In the genomic region with DNA sequence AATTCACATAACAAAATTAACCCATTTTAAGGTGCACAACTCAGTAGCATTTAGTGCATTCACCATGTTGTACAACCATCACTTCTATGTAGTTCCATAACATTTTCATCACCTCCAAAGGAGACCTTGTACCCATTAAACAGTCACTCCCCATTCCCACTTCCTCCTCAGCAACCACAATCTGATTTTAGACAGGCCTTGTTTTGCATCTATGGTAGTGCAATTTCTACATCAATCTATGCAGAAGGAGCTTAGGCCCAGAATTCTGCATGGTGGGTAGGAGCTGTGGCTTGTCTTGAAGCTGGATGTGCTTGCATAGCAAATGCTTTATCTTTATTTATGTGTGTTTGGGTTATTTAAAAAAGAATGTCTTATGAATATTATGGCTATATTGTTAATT, we compare ENCODE assay signal across 17 cellular contexts. TPM values are rescaled to one million over a fixed set of nuclear protein-coding genes. Genes with fewer than 3 reads are reported as not detected.
A peak's percentile ranks its signal among the peaks of the same experiment; 100 is the strongest.
DNase-seq lines count a peak whose midpoint lies in the region; ATAC-seq and TF ChIP-seq lines count a peak whose summit lies in the region.
"Had no signal": no experiment of that assay in that cellular context is flagged by ENCODE, and none has a peak within 500 bp of the region (broad histone marks: within the 10 kb centered on the region; RNA-seq: fewer than 3 reads in every experiment).

No MANE protein-coding gene starts in this region.

- TF ChIP-seq CTCF in MM.1S (IDR thresholded peaks at IDR 0.05; ENCODE audit: low read length) (no peak), smooth muscle cell (IDR thresholded peaks at IDR 0.05; ENCODE audit: borderline replicate concordance, insufficient read depth, poor library complexity, severe bottlenecking) (no peak), gastroesophageal sphincter (IDR thresholded peaks at IDR 0.05) (no peak)
- no peak for TF ChIP-seq CTCF in activated CD8-positive, alpha-beta T cell treated with anti-CD3 and anti-CD28 coated beads for 36 hours (IDR thresholded peaks at IDR 0.05)

- H3F3A ChIP-seq in MM.1S (ENCODE audit: insufficient read depth, low read length), result peaks cover 17% of the 10 kb centered on the region
- H3F3A ChIP-seq in smooth muscle cell (ENCODE audit: low read depth), result no peaks in the 10 kb centered on the region

- no peaks in the 10 kb centered on the region for H4K20me1 ChIP-seq in MM.1S (ENCODE audit: insufficient read depth, low read length)
- H4K20me1 ChIP-seq in smooth muscle cell (ENCODE audit: low read depth), result no peaks in the 10 kb centered on the region

- no peak overlapping the region for H2AFZ ChIP-seq in MM.1S (ENCODE audit: low read length)
- no peak overlapping the region for H2AFZ ChIP-seq in smooth muscle cell (ENCODE audit: low read depth)

- peaks cover 2% of the 10 kb centered on the region for H3K9me3 Mint-ChIP-seq in activated CD4-positive, alpha-beta T cell treated with anti-CD3 and anti-CD28 coated beads, Interleukin-2, amount 10 ng/mL, durations not matched to agents 7 days and 5 days
- no peaks in the 10 kb centered on the region for H3K9me3 Mint-ChIP-seq in activated CD8-positive, alpha-beta T cell treated with anti-CD3 and anti-CD28 coated beads for 36 hours
- H3K9me3 Mint-ChIP-seq: type B pancreatic cell had no signal

- no peaks in the 10 kb centered on the region for H3K27me3 Mint-ChIP-seq in activated CD4-positive, alpha-beta T cell treated with anti-CD3 and anti-CD28 coated beads, Interleukin-2, amount 10 ng/mL, durations not matched to agents 7 days and 5 days
- no peaks in the 10 kb centered on the region for H3K27me3 Mint-ChIP-seq in activated CD8-positive, alpha-beta T cell treated with anti-CD3 and anti-CD28 coated beads for 36 hours
- H3K27me3 Mint-ChIP-seq: type B pancreatic cell had no signal

- H3K79me2 ChIP-seq in MM.1S (ENCODE audit: low read length) (no peaks in the 10 kb centered on the region), smooth muscle cell (ENCODE audit: low read depth) (no peaks in the 10 kb centered on the region)

- no peak overlapping the region for H3K9ac ChIP-seq in MM.1S (ENCODE audit: low read length)
- no peak overlapping the region for H3K9ac ChIP-seq in smooth muscle cell (ENCODE audit: low read depth)

- peaks cover 11% of the 10 kb centered on the region for H3K36me3 Mint-ChIP-seq in activated CD4-positive, alpha-beta T cell treated with anti-CD3 and anti-CD28 coated beads, Interleukin-2, amount 10 ng/mL, durations not matched to agents 7 days and 5 days (ENCODE audit: low read depth)
- no peaks in the 10 kb centered on the region for H3K36me3 Mint-ChIP-seq in activated CD8-positive, alpha-beta T cell treated with anti-CD3 and anti-CD28 coated beads for 36 hours (ENCODE audit: low read depth)
- H3K36me3 Mint-ChIP-seq: type B pancreatic cell had no signal

- peaks cover 23% of the 10 kb centered on the region for H3K4me1 ChIP-seq in MM.1S (ENCODE audit: low read length)
- no peaks in the 10 kb centered on the region for H3K4me1 ChIP-seq in smooth muscle cell (ENCODE audit: low read depth)
- H3K4me1 ChIP-seq in gastroesophageal sphincter, result no peaks in the 10 kb centered on the region
- H3K4me1 ChIP-seq: breast epithelium had no signal

- peaks cover 60% of the 10 kb centered on the region for H3K4me1 Mint-ChIP-seq in activated CD4-positive, alpha-beta T cell treated with anti-CD3 and anti-CD28 coated beads, Interleukin-2, amount 10 ng/mL, durations not matched to agents 7 days and 5 days
- peaks cover 44% of the 10 kb centered on the region for H3K4me1 Mint-ChIP-seq in activated CD8-positive, alpha-beta T cell treated with anti-CD3 and anti-CD28 coated beads for 36 hours (ENCODE audit: low read depth)

- no peak for TF ChIP-seq EP300 in gastroesophageal sphincter (IDR thresholded peaks at IDR 0.05)

- H3K4me3 Mint-ChIP-seq in activated CD4-positive, alpha-beta T cell treated with anti-CD3 and anti-CD28 coated beads, Interleukin-2, amount 10 ng/mL, durations not matched to agents 7 days and 5 days, result peak overlapping the region; percentile 61
- H3K4me3 Mint-ChIP-seq in activated CD8-positive, alpha-beta T cell treated with anti-CD3 and anti-CD28 coated beads for 36 hours, result no peak overlapping the region
- H3K4me3 Mint-ChIP-seq: type B pancreatic cell had no signal

- H3K36me3 ChIP-seq in MM.1S (replicated peaks; ENCODE audit: insufficient read depth, low read length), result no peaks in the 10 kb centered on the region
- H3K36me3 ChIP-seq in smooth muscle cell (ENCODE audit: low read depth), result no peaks in the 10 kb centered on the region
- H3K36me3 ChIP-seq in gastroesophageal sphincter, result no peaks in the 10 kb centered on the region
- H3K36me3 ChIP-seq: breast epithelium had no signal

- peak overlapping the region; percentile 76; the same call in 1 of the 2 replicates for H3K27ac ChIP-seq in MM.1S (ENCODE audit: low read length)
- peak overlapping the region; percentile 68 for H3K27ac ChIP-seq in smooth muscle cell (ENCODE audit: low read depth)
- no peak overlapping the region for H3K27ac ChIP-seq in gastroesophageal sphincter
- H3K27ac ChIP-seq: breast epithelium had no signal

- H3K27ac Mint-ChIP-seq in activated CD4-positive, alpha-beta T cell treated with anti-CD3 and anti-CD28 coated beads, Interleukin-2, amount 10 ng/mL, durations not matched to agents 7 days and 5 days, result peak overlapping the region; percentile 96
- H3K27ac Mint-ChIP-seq in activated CD8-positive, alpha-beta T cell treated with anti-CD3 and anti-CD28 coated beads for 36 hours, result peak overlapping the region; percentile 74
- H3K27ac Mint-ChIP-seq: type B pancreatic cell had no signal

- H3K9me2 ChIP-seq in MM.1S (replicated peaks; ENCODE audit: insufficient read depth, low read length), result no peaks in the 10 kb centered on the region

- H3K27me3 ChIP-seq in MM.1S (replicated peaks; ENCODE audit: insufficient read depth, low read length), result no peaks in the 10 kb centered on the region
- H3K27me3 ChIP-seq in smooth muscle cell (ENCODE audit: low read depth), result no peaks in the 10 kb centered on the region
- no peaks in the 10 kb centered on the region for H3K27me3 ChIP-seq in gastroesophageal sphincter
- H3K27me3 ChIP-seq: breast epithelium had no signal

- ATAC-seq in activated CD8-positive, alpha-beta T cell treated with anti-CD3 and anti-CD28 coated beads for 36 hours, result no peak
- ATAC-seq in gastroesophageal sphincter, result no peak
- ATAC-seq in HG03442 (IDR thresholded peaks at IDR 0.05; ENCODE audit: unreplicated experiment), result no peak

- H3K9me3 ChIP-seq in MM.1S (replicated peaks; ENCODE audit: insufficient read depth, low read length), result no peaks in the 10 kb centered on the region
- H3K9me3 ChIP-seq in smooth muscle cell (replicated peaks; ENCODE audit: low read depth), result no peaks in the 10 kb centered on the region
- H3K9me3 ChIP-seq in gastroesophageal sphincter, result no peaks in the 10 kb centered on the region
- H3K9me3 ChIP-seq: breast epithelium had no signal

- POLR2A ChIA-PET in activated CD4-positive, alpha-beta T cell treated with anti-CD3 and anti-CD28 coated beads, Interleukin-2, amount 10 ng/mL, durations not matched to agents 7 days and 5 days (lab: Charles Lee), result no interaction called here
- POLR2A ChIA-PET in activated CD8-positive, alpha-beta T cell treated with anti-CD3 and anti-CD28 coated beads for 36 hours (lab: Charles Lee), result interaction anchor here (1.2 kb wide), 1 partner anchor 10 kb away, joined by 4 read pairs; no protein-coding TSS in a partner anchor

- DNase-seq in activated CD4-positive, alpha-beta T cell treated with anti-CD3 and anti-CD28 coated beads, Interleukin-2, amount 10 ng/mL, durations not matched to agents 7 days and 5 days, result peak; percentile 41
- no peak for DNase-seq in activated CD4-positive, alpha-beta T cell treated with anti-CD3 and anti-CD28 coated beads, Interleukin-2, amount 50 U/mL, for 48 hours
- no peak for DNase-seq in MM.1S
- no peak for DNase-seq in activated CD8-positive, alpha-beta T cell treated with anti-CD3 and anti-CD28 coated beads for 36 hours
- no peak for DNase-seq in smooth muscle cell (lab: John Stamatoyannopoulos, UW; ENCODE audit: unreplicated experiment)
- no peak for DNase-seq in COLO668 (lab: John Stamatoyannopoulos, UW; ENCODE audit: unreplicated experiment)
- DNase-seq: activated T-cell treated with anti-CD3 and anti-CD28 coated beads, Interleukin-2, amount 50 U/mL, for 1 hour; DMS79; NCI-H2171 had no signal

- TF ChIP-seq POLR2A in gastroesophageal sphincter (IDR thresholded peaks at IDR 0.05), result no peak

- CTCF ChIA-PET in activated CD4-positive, alpha-beta T cell treated with anti-CD3 and anti-CD28 coated beads, Interleukin-2, amount 10 ng/mL, durations not matched to agents 7 days and 5 days (lab: Charles Lee), result interaction anchor here (0.6 kb wide), 1 partner anchor 177 kb away, joined by 3 read pairs; no protein-coding TSS in a partner anchor
- CTCF ChIA-PET in activated CD8-positive, alpha-beta T cell treated with anti-CD3 and anti-CD28 coated beads for 36 hours (lab: Charles Lee), result interaction anchor here (1.1 to 2.7 kb wide), 4 partner anchors 8 to 206 kb away, joined by 3 to 18 read pairs (median 6); no protein-coding TSS in a partner anchor

- H3K4me2 ChIP-seq in MM.1S (ENCODE audit: low read depth, low read length), result peak overlapping the region; percentile 13
- no peak overlapping the region for H3K4me2 ChIP-seq in smooth muscle cell

- H3K4me3 ChIP-seq in MM.1S (ENCODE audit: low read length) (no peak overlapping the region), smooth muscle cell (no peak overlapping the region), gastroesophageal sphincter (no peak overlapping the region)
- H3K4me3 ChIP-seq: breast epithelium, skin epidermis had no signal

- intact Hi-C loops in activated CD8-positive, alpha-beta T cell treated with anti-CD3 and anti-CD28 coated beads for 36 hours (cut with micrococcal nuclease), result loop anchor here (5.0 kb wide), 1 partner anchor 64 kb away; no protein-coding TSS in a partner anchor

RNA-seq across cellular contexts. Expression of gene HLA-DQA1, which starts 13.5 kb away (rescaled TPM):
- total RNA-seq in activated CD4-positive, alpha-beta T cell treated with anti-CD3 and anti-CD28 coated beads, Interleukin-2, amount 10 ng/mL, durations not matched to agents 7 days and 5 days, result 1 to 10 TPM; 4.7 to 5.2 TPM
- 1 to 10 TPM; 3.4 to 3.9 TPM for total RNA-seq in activated CD8-positive, alpha-beta T cell treated with anti-CD3 and anti-CD28 coated beads for 36 hours
- total RNA-seq in smooth muscle cell (1.0 TPM in 1 of 2 replicates, not detected in the other), gastroesophageal sphincter (1 to 10 TPM in 3 of 4 donors, not detected in 1; 1.7 to 7.8 (median 4.3) TPM)
- polyA plus RNA-seq in smooth muscle cell, result not detected in 2 replicates
- total RNA-seq: A673, glomerular endothelial cell, LHCN-M2 had no signal

RNA-seq across cellular contexts. Expression of gene HLA-DRB1, which starts 34.0 kb away (rescaled TPM):
- total RNA-seq in activated CD4-positive, alpha-beta T cell treated with anti-CD3 and anti-CD28 coated beads, Interleukin-2, amount 10 ng/mL, durations not matched to agents 7 days and 5 days, result 10 to 100 TPM; 51.4 to 55.9 TPM
- total RNA-seq in activated CD8-positive, alpha-beta T cell treated with anti-CD3 and anti-CD28 coated beads for 36 hours, result 10 to 100 TPM; 21.8 to 22.7 TPM
- total RNA-seq in smooth muscle cell (22.4 and 32.9 TPM in 2 replicates), gastroesophageal sphincter (10 to 100 TPM in 3 of 4 donors, 1 to 10 TPM in 1; 5.8 to 80.7 (median 55.5) TPM)
- 28.5 and 82.4 TPM in 2 replicates for polyA plus RNA-seq in smooth muscle cell
- total RNA-seq: A673 had no signal

RNA-seq across cellular contexts. Expression of gene HLA-DQB1, which starts 42.8 kb away (rescaled TPM):
- 10 to 100 TPM; 24.1 to 26.0 TPM for total RNA-seq in activated CD4-positive, alpha-beta T cell treated with anti-CD3 and anti-CD28 coated beads, Interleukin-2, amount 10 ng/mL, durations not matched to agents 7 days and 5 days
- 1 to 10 TPM; 5.3 to 6.9 TPM for total RNA-seq in activated CD8-positive, alpha-beta T cell treated with anti-CD3 and anti-CD28 coated beads for 36 hours
- total RNA-seq in smooth muscle cell (6.5 and 6.6 TPM in 2 replicates), gastroesophageal sphincter (1 to 10 TPM in 3 of 4 donors, under 1 TPM in 1; 0.16 to 5.8 (median 1.4) TPM)
- 8.7 and 28.0 TPM in 2 replicates for polyA plus RNA-seq in smooth muscle cell
- total RNA-seq: A673, LHCN-M2 had no signal

Comparison
In these comparisons a context has a peak if more than half of its experiments do, and no peak if none do; other contexts are left out.
1. H3K27ac ChIP-seq: peak in MM.1S (single experiment) and smooth muscle cell (single experiment); none in gastroesophageal sphincter (0 of 4).